ENCODE assay signal across 8 cellular contexts in the genomic region with DNA sequence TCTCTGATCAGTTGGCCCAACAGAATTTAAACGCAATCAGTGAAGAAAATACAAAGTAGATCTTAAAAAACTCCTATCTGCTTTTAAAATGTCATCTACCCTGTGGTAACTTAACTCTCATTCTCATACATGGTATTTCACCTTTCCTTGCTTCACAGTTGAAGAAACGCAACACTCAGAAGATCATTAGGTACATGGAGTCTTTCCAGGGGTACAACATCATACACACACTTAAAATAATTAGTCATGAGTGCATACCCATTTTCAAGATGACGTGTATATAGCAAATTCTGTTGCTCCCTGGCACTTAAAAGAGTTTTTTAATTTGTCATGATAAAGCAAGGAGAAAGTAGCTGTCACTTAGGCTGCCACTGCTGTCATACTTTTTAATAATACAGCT.
"Had no signal": no experiment of that assay in that cellular context is flagged by ENCODE, and none has a peak within 500 bp of the region (broad histone marks: within the 10 kb centered on the region; RNA-seq: fewer than 3 reads in every experiment).

No MANE protein-coding gene starts in this region.

- H3K27ac ChIP-seq: HL-60 had no signal

- DNase-seq: H9, HCEC 1CT, IMR-90 had no signal

- FAIRE-seq: H1, H54, K562 had no signal

- H3K4me2 ChIP-seq: GM23338 had no signal

- H2AFZ ChIP-seq: GM23338 had no signal

- H3K4me3 ChIP-seq: GM23338, K562 had no signal

- ATAC-seq: GM23338, K562 had no signal
